ENCODE assay signal across 1 cellular context in genomic region chr1:19665456-19666138, GRCh38.
TF ChIP-seq lines count a peak whose summit lies in the region.

No MANE protein-coding gene starts in this region.

TF ChIP-seq in HCT116, 20 proteins besides CTCF, POLR2A, EP300 and RAD21:
- no peak for TF ChIP-seq SP1 (IDR thresholded peaks at IDR 0.05; ENCODE audit: low read depth)
- no peak for TF ChIP-seq CBX3 (IDR thresholded peaks at IDR 0.05; ENCODE audit: low read depth)
- no peak for TF ChIP-seq SRF (IDR thresholded peaks at IDR 0.05; ENCODE audit: low read depth)
- TF ChIP-seq JUND (IDR thresholded peaks at IDR 0.05), result no peak
- TF ChIP-seq FOSL1 (IDR thresholded peaks at IDR 0.05; ENCODE audit: low read depth), result no peak
- TF ChIP-seq ZBTB33 (IDR thresholded peaks at IDR 0.05; ENCODE audit: extremely low read depth, insufficient replicate concordance, low read length), result no peak
- no peak for TF ChIP-seq ELF1 (IDR thresholded peaks at IDR 0.05; ENCODE audit: borderline replicate concordance, low read depth)
- no peak for TF ChIP-seq EGR1 (IDR thresholded peaks at IDR 0.05; ENCODE audit: low read depth)
- no peak for TF ChIP-seq TCF7L2 (IDR thresholded peaks at IDR 0.05; ENCODE audit: borderline replicate concordance, extremely low read depth, insufficient read depth, insufficient read length)
- TF ChIP-seq ZFX (IDR thresholded peaks at IDR 0.05), result no peak
- no peak for TF ChIP-seq SIN3A (IDR thresholded peaks at IDR 0.05; ENCODE audit: low read depth)
- TF ChIP-seq POLR2AphosphoS5 (IDR thresholded peaks at IDR 0.05; ENCODE audit: low read depth, low read length), result no peak
- TF ChIP-seq REST (IDR thresholded peaks at IDR 0.05; ENCODE audit: low read depth), result no peak
- no peak for TF ChIP-seq MAX (IDR thresholded peaks at IDR 0.05)
- no peak for TF ChIP-seq EZH2 (IDR thresholded peaks at IDR 0.05)
